In genomic region chr2:73176881-73177644, GRCh38 we compare ENCODE assay signal across 1 cellular context.
A peak's percentile ranks its signal among the peaks of the same experiment; 100 is the strongest.
TF ChIP-seq lines count a peak whose summit lies in the region.

No MANE protein-coding gene starts in this region.

TF ChIP-seq in HepG2, 621 proteins besides CTCF, POLR2A, EP300 and RAD21 (continued from another document and continues in another):
- TF ChIP-seq PBX2 (CRISPR knock-in tag; IDR thresholded peaks at IDR 0.05), result peak; percentile 39; the same call in 1 of the 2 replicates
- no peak for TF ChIP-seq SRF (IDR thresholded peaks at IDR 0.05; ENCODE audit: low read depth, low read length)
- TF ChIP-seq USF2 (IDR thresholded peaks at IDR 0.05; ENCODE audit: low read depth, low read length), result no peak
- no peak for TF ChIP-seq USF2 (CRISPR knock-in tag; IDR thresholded peaks at IDR 0.05; ENCODE audit: borderline replicate concordance)
- TF ChIP-seq MAF1 (CRISPR knock-in tag; IDR thresholded peaks at IDR 0.05; ENCODE audit: borderline replicate concordance), result peak; percentile 62; the same call in 1 of the 2 replicates
- TF ChIP-seq CREB3 (CRISPR knock-in tag; IDR thresholded peaks at IDR 0.05), result no peak
- 0 out of 2 replicates have a peak, but pooled peaks have one; percentile 50 for TF ChIP-seq PAWR (CRISPR knock-in tag; IDR thresholded peaks at IDR 0.05; ENCODE audit: borderline replicate concordance)
- peak; percentile 85; the same call in 1 of the 2 replicates for TF ChIP-seq ZNF34 (CRISPR knock-in tag; IDR thresholded peaks at IDR 0.05; ENCODE audit: borderline replicate concordance)
- no peak for TF ChIP-seq MED8 (CRISPR knock-in tag; IDR thresholded peaks at IDR 0.05; ENCODE audit: insufficient replicate concordance)
- no peak for TF ChIP-seq ZNF30 (CRISPR knock-in tag; IDR thresholded peaks at IDR 0.05)
- no peak for TF ChIP-seq ZNF878 (CRISPR knock-in tag; IDR thresholded peaks at IDR 0.05)
- TF ChIP-seq NKX3-1 (CRISPR knock-in tag; IDR thresholded peaks at IDR 0.05), result no peak
- TF ChIP-seq ZNF546 (CRISPR knock-in tag; conservative IDR thresholded peaks at IDR 0.05), result 0 out of 2 replicates have a peak, but pooled peaks have one; percentile 42
- no peak for TF ChIP-seq RAD51 (IDR thresholded peaks at IDR 0.05; ENCODE audit: borderline replicate concordance)
- no peak for TF ChIP-seq MBNL3 (CRISPR knock-in tag; conservative IDR thresholded peaks at IDR 0.05)
- no peak for TF ChIP-seq ZNF282 (IDR thresholded peaks at IDR 0.05; ENCODE audit: partially characterized antibody)
- TF ChIP-seq KAT2B (IDR thresholded peaks at IDR 0.05; ENCODE audit: borderline replicate concordance, low read depth, low read length), result no peak
- TF ChIP-seq SMYD3 (CRISPR knock-in tag; IDR thresholded peaks at IDR 0.05), result no peak
- TF ChIP-seq RFXANK (CRISPR knock-in tag; IDR thresholded peaks at IDR 0.05), result 0 out of 2 replicates have a peak, but pooled peaks have one; percentile 71
- TF ChIP-seq CENPBD1 (CRISPR knock-in tag; IDR thresholded peaks at IDR 0.05; ENCODE audit: borderline replicate concordance, low read depth), result no peak
- peak; percentile 77; the same call in 1 of the 2 replicates for TF ChIP-seq MEIS2 (CRISPR knock-in tag; IDR thresholded peaks at IDR 0.05)
- TF ChIP-seq ZNF790 (CRISPR knock-in tag; IDR thresholded peaks at IDR 0.05; ENCODE audit: borderline replicate concordance), result no peak
- TF ChIP-seq ZNF746 (CRISPR knock-in tag; IDR thresholded peaks at IDR 0.05), result no peak
- no peak for TF ChIP-seq SSRP1 (CRISPR knock-in tag; IDR thresholded peaks at IDR 0.05)
- 0 out of 2 replicates have a peak, but pooled peaks have one; percentile 48 for TF ChIP-seq MXD3 (CRISPR knock-in tag; IDR thresholded peaks at IDR 0.05)
- TF ChIP-seq ZNF10 (CRISPR knock-in tag; IDR thresholded peaks at IDR 0.05; ENCODE audit: borderline replicate concordance, low read depth), result no peak
- TF ChIP-seq SRSF4 (IDR thresholded peaks at IDR 0.05; ENCODE audit: low read depth, low read length, poor library complexity, severe bottlenecking), result no peak
- TF ChIP-seq NFAT5 (CRISPR knock-in tag; IDR thresholded peaks at IDR 0.05), result no peak
- TF ChIP-seq SNAPC2 (CRISPR knock-in tag; IDR thresholded peaks at IDR 0.05), result no peak
- no peak for TF ChIP-seq MTERF4 (CRISPR knock-in tag; IDR thresholded peaks at IDR 0.05)
- no peak for TF ChIP-seq ZFP37 (CRISPR knock-in tag; IDR thresholded peaks at IDR 0.05; ENCODE audit: borderline replicate concordance)
- TF ChIP-seq RERE (CRISPR knock-in tag; IDR thresholded peaks at IDR 0.05; ENCODE audit: low read depth), result 0 out of 2 replicates have a peak, but pooled peaks have one; percentile 17
- 0 out of 2 replicates have a peak, but pooled peaks have one; percentile 45 for TF ChIP-seq ZMYM3 (CRISPR knock-in tag; IDR thresholded peaks at IDR 0.05)
- TF ChIP-seq HDAC2 (CRISPR knock-in tag; IDR thresholded peaks at IDR 0.05), result peak; percentile 74; the same call in 1 of the 2 replicates
- TF ChIP-seq PREB (CRISPR knock-in tag; IDR thresholded peaks at IDR 0.05), result no peak
- TF ChIP-seq RORA (CRISPR knock-in tag; IDR thresholded peaks at IDR 0.05), result no peak
- TF ChIP-seq ZKSCAN1 (IDR thresholded peaks at IDR 0.05; ENCODE audit: low read length), result no peak
- peak; percentile 58 for TF ChIP-seq MED1 (CRISPR knock-in tag; IDR thresholded peaks at IDR 0.05)
- no peak for TF ChIP-seq ZBTB10 (CRISPR knock-in tag; IDR thresholded peaks at IDR 0.05; ENCODE audit: borderline replicate concordance)
- no peak; the same call in 1 of the 2 replicates for TF ChIP-seq NR2F2 (IDR thresholded peaks at IDR 0.05; ENCODE audit: borderline replicate concordance, low read depth)
- no peak for TF ChIP-seq NFYB (CRISPR knock-in tag; IDR thresholded peaks at IDR 0.05)
